7 cellular contexts compared by ENCODE assay signal in genomic region chr20:54208492-54209044, GRCh38. TPM values are rescaled to one million over a fixed set of nuclear protein-coding genes. Genes with fewer than 3 reads are reported as not detected.
DNase-seq lines count a peak whose midpoint lies in the region; ATAC-seq and TF ChIP-seq lines count a peak whose summit lies in the region.

No MANE protein-coding gene starts in this region.

- peak overlapping the region; percentile 100 for H2BK5ac ChIP-seq in IMR-90 (ENCODE audit: low read depth, low read length, poor library complexity, severe bottlenecking)

- H3K36me3 ChIP-seq in IMR-90 (ENCODE audit: control insufficient read depth, insufficient read depth, low read length) (peaks cover 2% of the 10 kb centered on the region; the same call in 1 of the 2 replicates), right atrium auricular region (no peaks in the 10 kb centered on the region)

- peaks cover 36% of the 10 kb centered on the region; the same call in 1 of the 2 replicates for H4K20me1 ChIP-seq in IMR-90 (ENCODE audit: insufficient read depth, low read length)

- H2BK15ac ChIP-seq in IMR-90 (ENCODE audit: low read depth, low read length), result no peak overlapping the region

- no peak overlapping the region for H2BK20ac ChIP-seq in IMR-90 (ENCODE audit: low read depth, low read length)

- peak overlapping the region; percentile 54; the same call in 1 of the 2 replicates for H3K23ac ChIP-seq in IMR-90 (ENCODE audit: low read depth, low read length)

- peak overlapping the region; percentile 53 for H2BK120ac ChIP-seq in IMR-90 (ENCODE audit: low read depth, low read length)

- H3K4me3 Mint-ChIP-seq in activated T-helper 17 cell treated with anti-CD3 and anti-CD28 coated beads, Interleukin-2, amount 50 U/mL, for 72 hours, result peak overlapping the region; percentile 85

- peak overlapping the region; percentile 100 for H3K9ac ChIP-seq in IMR-90 (ENCODE audit: low read depth, low read length)

- peaks cover 27% of the 10 kb centered on the region for H3K4me1 Mint-ChIP-seq in activated T-helper 17 cell treated with anti-CD3 and anti-CD28 coated beads, Interleukin-2, amount 50 U/mL, for 72 hours

- dilution Hi-C loops in IMR-90 (cut with HindIII; ENCODE audit: low sequenced_read_pairs, unreplicated experiment), result no loop called here

- peaks cover 6% of the 10 kb centered on the region; the same call in 1 of the 2 replicates for H3K9me1 ChIP-seq in IMR-90 (ENCODE audit: insufficient read depth, low read length)

- peak overlapping the region; percentile 11 for H4K5ac ChIP-seq in IMR-90 (ENCODE audit: low read depth, low read length)

- no TSS peak for BruUV-seq in IMR-90 (replicated peaks; lab: Mats Ljungman, UMichigan)

- H3K4me3 ChIP-seq in IMR-90 (ENCODE audit: insufficient read depth, low read depth, low read length) (peak overlapping the region; percentile 79), right atrium auricular region (peak overlapping the region; percentile 93 to 95)

- peaks cover 27 to 46% of the 10 kb centered on the region in 2 experiments for H3K79me1 ChIP-seq in IMR-90 (ENCODE audit: low read depth in 1 of 2, low read length in 2 of 2)

- H4K8ac ChIP-seq in IMR-90 (ENCODE audit: low read depth in 2 of 2, low read length in 2 of 2), result peak overlapping the region; percentile 96 to 100; a peak in 3 of 4 replicates

- H3K27ac ChIP-seq in IMR-90 (ENCODE audit: insufficient read depth, low read length) (peak overlapping the region; percentile 100), right atrium auricular region (peak overlapping the region; percentile 93 to 97)

- in situ Hi-C loops in IMR-90 (cut with MboI; ENCODE audit: low sequenced_read_pairs), result loop anchor here (10.0 kb wide), 1 partner anchor 634 kb away; no protein-coding TSS in a partner anchor

- H3K4me1 ChIP-seq in IMR-90 (ENCODE audit: control insufficient read depth, insufficient read depth, low read length) (peaks cover 5% of the 10 kb centered on the region), right atrium auricular region (peaks cover 0 to 17% of the 10 kb centered on the region in 2 donors)

- TF ChIP-seq CTCF in IMR-90 (conservative IDR thresholded peaks at IDR 0.05; ENCODE audit: low read depth, low read length) (no peak), right atrium auricular region (IDR thresholded peaks at IDR 0.05) (no peak)

- peak; percentile 48 for DNase-seq in ELF-1 (ENCODE audit: low read depth, low spot score)
- DNase-seq in IMR-90, result peak; percentile 63
- DNase-seq in right atrium auricular region (ENCODE audit: low spot score), result no peak
- DNase-seq in retina, result peak; percentile 77
- no peak for DNase-seq in CD1c-positive myeloid dendritic cell (ENCODE audit: extremely low spot score)

- H3K14ac ChIP-seq in IMR-90 (replicated peaks; ENCODE audit: low read depth, low read length), result peak overlapping the region; percentile 50

- H4K91ac ChIP-seq in IMR-90 (ENCODE audit: insufficient read depth, low read depth, low read length), result peak overlapping the region; percentile 63

- peak overlapping the region; percentile 7; the same call in 1 of the 2 replicates for H2AK5ac ChIP-seq in IMR-90 (ENCODE audit: low read depth, low read length)

- peak overlapping the region; percentile 17 for H2AK9ac ChIP-seq in IMR-90 (replicated peaks; ENCODE audit: low read depth, low read length, poor library complexity)

- intact Hi-C loops in IMR-90 (cut with micrococcal nuclease), result loop anchor here (2.0 kb wide), 1 partner anchor 76 kb away; no protein-coding TSS in a partner anchor

- peak overlapping the region; percentile 73 for H3K4ac ChIP-seq in IMR-90 (ENCODE audit: low read depth, low read length)

- peak overlapping the region; percentile 83 for H3K4me2 ChIP-seq in IMR-90 (ENCODE audit: low read depth, low read length)

- H3K27me3 ChIP-seq in IMR-90 (ENCODE audit: control insufficient read depth, insufficient read depth, low read length) (peaks cover 1% of the 10 kb centered on the region; the same call in 1 of the 2 replicates), right atrium auricular region (no peaks in the 10 kb centered on the region)

- CTCF ChIA-PET in IMR-90 (lab: Yijun Ruan, JAX), result interaction anchor here (0.6 to 1.5 kb wide), 5 partner anchors 11 to 599 kb away, joined by 3 to 6 read pairs (median 4); no protein-coding TSS in a partner anchor

- H3K9me3 Mint-ChIP-seq in activated T-helper 17 cell treated with anti-CD3 and anti-CD28 coated beads, Interleukin-2, amount 50 U/mL, for 72 hours, result no peaks in the 10 kb centered on the region

- H3K56ac ChIP-seq in IMR-90 (ENCODE audit: extremely low read depth, insufficient read depth, low read length), result no peak overlapping the region

- peak overlapping the region; percentile 100 for H2AFZ ChIP-seq in IMR-90 (replicated peaks; ENCODE audit: low read length, poor library complexity)

- no peaks in the 10 kb centered on the region for H3K9me3 ChIP-seq in IMR-90 (ENCODE audit: control insufficient read depth, insufficient read depth, low read length)
- no peaks in the 10 kb centered on the region for H3K9me3 ChIP-seq in right atrium auricular region

- no peak for TF ChIP-seq POLR2A in IMR-90 (IDR thresholded peaks at IDR 0.05; ENCODE audit: low read depth, low read length)

- ATAC-seq in GM21390 (IDR thresholded peaks at IDR 0.05; ENCODE audit: unreplicated experiment) (peak; percentile 5), IMR-90 (ENCODE audit: low read depth) (peak; percentile 27)
- ATAC-seq in activated T-helper 17 cell treated with anti-CD3 and anti-CD28 coated beads, Interleukin-2, amount 50 U/mL, for 72 hours (replicated peaks), result peak; percentile 20

- H3K18ac ChIP-seq in IMR-90 (ENCODE audit: low read depth, low read length), result peak overlapping the region; percentile 36; the same call in 1 of the 2 replicates

- POLR2A ChIA-PET in IMR-90 (lab: Charles Lee; ENCODE audit: unreplicated experiment), result no interaction called here

- peaks cover 16% of the 10 kb centered on the region for H3K36me3 Mint-ChIP-seq in activated T-helper 17 cell treated with anti-CD3 and anti-CD28 coated beads, Interleukin-2, amount 50 U/mL, for 72 hours (ENCODE audit: low read depth)

- H3K27me3 Mint-ChIP-seq in activated T-helper 17 cell treated with anti-CD3 and anti-CD28 coated beads, Interleukin-2, amount 50 U/mL, for 72 hours, result no peaks in the 10 kb centered on the region

- TF ChIP-seq RAD21 in IMR-90 (IDR thresholded peaks at IDR 0.05; ENCODE audit: low read length), result no peak

- 0% methylated on average over 5 of the region's 15 CpGs; no CpG with 5 or more reads in 1 of the 2 experiments for WGBS in IMR-90 (ENCODE audit: extremely low coverage in 2 of 2, insufficient read length in 1 of 2), 2 experiments

- H3K27ac Mint-ChIP-seq in activated T-helper 17 cell treated with anti-CD3 and anti-CD28 coated beads, Interleukin-2, amount 50 U/mL, for 72 hours, result peak overlapping the region; percentile 84

TF ChIP-seq in IMR-90, 13 proteins besides CTCF, POLR2A, EP300 and RAD21:
- no peak for TF ChIP-seq RFX5 (IDR thresholded peaks at IDR 0.05; ENCODE audit: low read depth, low read length)
- no peak for TF ChIP-seq CEBPB (IDR thresholded peaks at IDR 0.05; ENCODE audit: low read depth, low read length)
- TF ChIP-seq FOS (IDR thresholded peaks at IDR 0.05; ENCODE audit: low read depth, low read length), result no peak
- TF ChIP-seq USF2 (IDR thresholded peaks at IDR 0.05; ENCODE audit: low read depth, low read length), result no peak
- peak; percentile 75; the same call in 1 of the 2 replicates for TF ChIP-seq BHLHE40 (IDR thresholded peaks at IDR 0.05; ENCODE audit: low read depth, low read length)
- peak; percentile 4; the same call in 1 of the 2 replicates for TF ChIP-seq NFE2L2 (IDR thresholded peaks at IDR 0.05; ENCODE audit: low read depth, low read length)
- TF ChIP-seq MAFK (IDR thresholded peaks at IDR 0.05; ENCODE audit: low read depth, low read length), result no peak

RNA-seq across cellular contexts. Expression of gene PFDN4, which starts 0.7 kb away (rescaled TPM):
- 14.9 and 83.9 TPM in 2 replicates for total RNA-seq in IMR-90 (2012; rRNA removed)
- polyA plus RNA-seq in IMR-90 (2012; rRNA removed), result 62.7 and 93.2 TPM in 2 replicates
- 4.3 and 6.6 TPM in 2 replicates for polyA plus RNA-seq in IMR-90 (2012; cell fraction: cytosol; rRNA removed)
- polyA plus RNA-seq in IMR-90 (2012; cell fraction: nucleus; rRNA removed; ENCODE audit: low replicate concordance), result 0.66 and 6.4 TPM in 2 replicates
- total RNA-seq in activated T-helper 17 cell treated with anti-CD3 and anti-CD28 coated beads, Interleukin-2, amount 50 U/mL, for 72 hours, result 10 to 100 TPM; 32.5 to 35.8 TPM
- 100 to 1,000 TPM in 1 of 2 donors, 10 to 100 TPM in 1; 48.2 to 101 TPM for total RNA-seq in right atrium auricular region

RNA-seq across cellular contexts. Expression of gene CYP24A1, which starts 34.8 kb away (rescaled TPM):
- total RNA-seq in IMR-90 (2012; rRNA removed) (not detected in 2 replicates), right atrium auricular region (under 1 TPM in 1 of 2 donors, not detected in 1; 0.24 TPM)
- polyA plus RNA-seq in IMR-90 (2012; rRNA removed), result not detected in 2 replicates
- not detected in 2 replicates for polyA plus RNA-seq in IMR-90 (2012; cell fraction: cytosol; rRNA removed)
- polyA plus RNA-seq in IMR-90 (2012; cell fraction: nucleus; rRNA removed; ENCODE audit: low replicate concordance), result not detected in 2 replicates
- under 1 TPM in 1 of 2 donors, not detected in 1; 0.08 TPM for total RNA-seq in activated T-helper 17 cell treated with anti-CD3 and anti-CD28 coated beads, Interleukin-2, amount 50 U/mL, for 72 hours

Comparison
In these comparisons a context has a peak if more than half of its experiments do, and no peak if none do; other contexts are left out.
1. DNase-seq: peak in ELF-1 (single experiment), IMR-90 (single experiment) and retina (single experiment); none in right atrium auricular region (single experiment) and CD1c-positive myeloid dendritic cell (single experiment).
2. Peak in every context shown above with its lines, with median percentiles within 50 percentile points of each other: ATAC-seq.